Comparison of ENCODE assay signal across 2 cellular contexts in the genomic region with DNA sequence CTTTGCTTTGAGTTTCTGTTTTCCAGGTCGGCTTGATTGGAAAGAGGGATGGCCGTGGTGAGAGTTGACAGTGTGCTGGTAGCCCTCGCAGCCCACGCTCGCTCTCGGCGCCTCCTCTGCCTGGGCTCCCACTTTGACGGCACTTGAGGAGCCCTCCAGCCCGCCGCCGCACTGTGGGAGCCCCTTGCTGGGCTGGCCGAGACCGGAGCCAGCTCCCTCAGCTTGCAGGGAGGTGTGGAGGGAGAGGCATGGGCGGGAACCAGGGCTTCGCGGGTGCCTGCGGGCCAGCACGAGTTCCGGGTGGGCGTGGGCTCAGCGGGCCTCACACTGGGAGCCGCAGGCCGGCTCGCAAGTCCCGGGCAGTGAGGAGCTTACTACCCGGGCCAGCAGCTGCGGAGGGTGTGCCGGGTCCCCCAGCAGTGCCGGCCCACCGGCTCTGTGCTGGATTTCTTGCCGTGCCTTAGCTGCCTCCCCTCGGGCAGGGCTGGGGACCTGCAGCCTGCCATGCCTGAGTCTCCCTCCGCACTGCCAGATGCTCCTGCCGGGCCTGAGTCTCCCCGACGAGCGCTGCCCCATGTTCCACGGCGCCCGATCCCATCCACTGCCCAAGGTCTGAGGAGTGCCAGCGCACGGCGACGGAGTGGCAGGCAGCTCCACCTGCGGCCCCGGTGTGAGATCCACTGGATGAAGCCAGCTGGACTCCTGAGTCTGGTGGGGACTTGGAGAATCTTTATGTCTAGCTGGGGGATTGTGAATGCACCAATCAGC.
A peak's percentile ranks its signal among the peaks of the same experiment; 100 is the strongest.
TF ChIP-seq lines count a peak whose summit lies in the region.

No MANE protein-coding gene starts in this region.

TF ChIP-seq in K562, 482 proteins besides CTCF, POLR2A, EP300 and RAD21:
- TF ChIP-seq, protein P1, sequence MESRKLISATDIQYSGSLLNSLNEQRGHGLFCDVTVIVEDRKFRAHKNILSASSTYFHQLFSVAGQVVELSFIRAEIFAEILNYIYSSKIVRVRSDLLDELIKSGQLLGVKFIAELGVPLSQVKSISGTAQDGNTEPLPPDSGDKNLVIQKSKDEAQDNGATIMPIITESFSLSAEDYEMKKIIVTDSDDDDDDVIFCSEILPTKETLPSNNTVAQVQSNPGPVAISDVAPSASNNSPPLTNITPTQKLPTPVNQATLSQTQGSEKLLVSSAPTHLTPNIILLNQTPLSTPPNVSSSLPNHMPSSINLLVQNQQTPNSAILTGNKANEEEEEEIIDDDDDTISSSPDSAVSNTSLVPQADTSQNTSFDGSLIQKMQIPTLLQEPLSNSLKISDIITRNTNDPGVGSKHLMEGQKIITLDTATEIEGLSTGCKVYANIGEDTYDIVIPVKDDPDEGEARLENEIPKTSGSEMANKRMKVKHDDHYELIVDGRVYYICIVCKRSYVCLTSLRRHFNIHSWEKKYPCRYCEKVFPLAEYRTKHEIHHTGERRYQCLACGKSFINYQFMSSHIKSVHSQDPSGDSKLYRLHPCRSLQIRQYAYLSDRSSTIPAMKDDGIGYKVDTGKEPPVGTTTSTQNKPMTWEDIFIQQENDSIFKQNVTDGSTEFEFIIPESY (CRISPR knock-in tag; IDR thresholded peaks at IDR 0.05): peak; percentile 41; the same call in 1 of the 2 replicates
- TF ChIP-seq, protein P2, sequence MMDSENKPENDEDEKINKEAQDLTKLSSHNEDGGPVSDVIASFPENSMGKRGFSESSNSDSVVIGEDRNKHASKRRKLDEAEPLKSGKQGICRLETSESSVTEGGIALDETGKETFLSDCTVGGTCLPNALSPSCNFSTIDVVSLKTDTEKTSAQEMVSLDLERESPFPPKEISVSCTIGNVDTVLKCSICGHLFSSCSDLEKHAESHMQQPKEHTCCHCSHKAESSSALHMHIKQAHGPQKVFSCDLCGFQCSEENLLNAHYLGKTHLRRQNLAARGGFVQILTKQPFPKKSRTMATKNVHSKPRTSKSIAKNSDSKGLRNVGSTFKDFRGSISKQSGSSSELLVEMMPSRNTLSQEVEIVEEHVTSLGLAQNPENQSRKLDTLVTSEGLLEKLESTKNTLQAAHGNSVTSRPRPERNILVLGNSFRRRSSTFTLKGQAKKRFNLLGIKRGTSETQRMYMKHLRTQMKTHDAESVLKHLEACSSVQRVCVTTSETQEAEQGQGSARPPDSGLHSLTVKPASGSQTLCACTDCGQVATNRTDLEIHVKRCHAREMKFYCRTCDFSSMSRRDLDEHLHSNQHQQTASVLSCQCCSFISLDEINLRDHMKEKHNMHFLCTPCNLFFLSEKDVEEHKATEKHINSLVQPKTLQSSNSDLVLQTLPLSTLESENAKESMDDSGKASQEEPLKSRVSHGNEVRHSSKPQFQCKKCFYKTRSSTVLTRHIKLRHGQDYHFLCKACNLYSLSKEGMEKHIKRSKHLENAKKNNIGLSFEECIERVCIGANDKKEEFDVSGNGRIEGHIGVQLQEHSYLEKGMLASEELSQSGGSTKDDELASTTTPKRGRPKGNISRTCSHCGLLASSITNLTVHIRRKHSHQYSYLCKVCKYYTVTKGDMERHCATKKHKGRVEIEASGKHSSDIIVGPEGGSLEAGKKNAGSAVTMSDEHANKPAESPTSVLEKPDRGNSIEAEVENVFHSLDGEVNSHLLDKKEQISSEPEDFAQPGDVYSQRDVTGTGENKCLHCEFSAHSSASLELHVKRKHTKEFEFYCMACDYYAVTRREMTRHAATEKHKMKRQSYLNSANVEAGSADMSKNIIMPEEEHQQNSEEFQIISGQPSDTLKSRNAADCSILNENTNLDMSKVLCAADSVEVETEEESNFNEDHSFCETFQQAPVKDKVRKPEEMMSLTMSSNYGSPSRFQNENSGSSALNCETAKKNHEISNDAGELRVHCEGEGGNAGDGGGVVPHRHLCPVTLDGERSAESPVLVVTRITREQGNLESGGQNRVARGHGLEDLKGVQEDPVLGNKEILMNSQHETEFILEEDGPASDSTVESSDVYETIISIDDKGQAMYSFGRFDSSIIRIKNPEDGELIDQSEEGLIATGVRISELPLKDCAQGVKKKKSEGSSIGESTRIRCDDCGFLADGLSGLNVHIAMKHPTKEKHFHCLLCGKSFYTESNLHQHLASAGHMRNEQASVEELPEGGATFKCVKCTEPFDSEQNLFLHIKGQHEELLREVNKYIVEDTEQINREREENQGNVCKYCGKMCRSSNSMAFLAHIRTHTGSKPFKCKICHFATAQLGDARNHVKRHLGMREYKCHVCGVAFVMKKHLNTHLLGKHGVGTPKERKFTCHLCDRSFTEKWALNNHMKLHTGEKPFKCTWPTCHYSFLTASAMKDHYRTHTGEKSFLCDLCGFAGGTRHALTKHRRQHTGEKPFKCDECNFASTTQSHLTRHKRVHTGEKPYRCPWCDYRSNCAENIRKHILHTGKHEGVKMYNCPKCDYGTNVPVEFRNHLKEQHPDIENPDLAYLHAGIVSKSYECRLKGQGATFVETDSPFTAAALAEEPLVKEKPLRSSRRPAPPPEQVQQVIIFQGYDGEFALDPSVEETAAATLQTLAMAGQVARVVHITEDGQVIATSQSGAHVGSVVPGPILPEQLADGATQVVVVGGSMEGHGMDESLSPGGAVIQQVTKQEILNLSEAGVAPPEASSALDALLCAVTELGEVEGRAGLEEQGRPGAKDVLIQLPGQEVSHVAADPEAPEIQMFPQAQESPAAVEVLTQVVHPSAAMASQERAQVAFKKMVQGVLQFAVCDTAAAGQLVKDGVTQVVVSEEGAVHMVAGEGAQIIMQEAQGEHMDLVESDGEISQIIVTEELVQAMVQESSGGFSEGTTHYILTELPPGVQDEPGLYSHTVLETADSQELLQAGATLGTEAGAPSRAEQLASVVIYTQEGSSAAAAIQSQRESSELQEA (IDR thresholded peaks at IDR 0.05; ENCODE audit: low read depth): no peak

TF ChIP-seq in neural cell, 6 proteins besides CTCF, POLR2A, EP300 and RAD21 (continued from another document):
- TF ChIP-seq, protein P3, sequence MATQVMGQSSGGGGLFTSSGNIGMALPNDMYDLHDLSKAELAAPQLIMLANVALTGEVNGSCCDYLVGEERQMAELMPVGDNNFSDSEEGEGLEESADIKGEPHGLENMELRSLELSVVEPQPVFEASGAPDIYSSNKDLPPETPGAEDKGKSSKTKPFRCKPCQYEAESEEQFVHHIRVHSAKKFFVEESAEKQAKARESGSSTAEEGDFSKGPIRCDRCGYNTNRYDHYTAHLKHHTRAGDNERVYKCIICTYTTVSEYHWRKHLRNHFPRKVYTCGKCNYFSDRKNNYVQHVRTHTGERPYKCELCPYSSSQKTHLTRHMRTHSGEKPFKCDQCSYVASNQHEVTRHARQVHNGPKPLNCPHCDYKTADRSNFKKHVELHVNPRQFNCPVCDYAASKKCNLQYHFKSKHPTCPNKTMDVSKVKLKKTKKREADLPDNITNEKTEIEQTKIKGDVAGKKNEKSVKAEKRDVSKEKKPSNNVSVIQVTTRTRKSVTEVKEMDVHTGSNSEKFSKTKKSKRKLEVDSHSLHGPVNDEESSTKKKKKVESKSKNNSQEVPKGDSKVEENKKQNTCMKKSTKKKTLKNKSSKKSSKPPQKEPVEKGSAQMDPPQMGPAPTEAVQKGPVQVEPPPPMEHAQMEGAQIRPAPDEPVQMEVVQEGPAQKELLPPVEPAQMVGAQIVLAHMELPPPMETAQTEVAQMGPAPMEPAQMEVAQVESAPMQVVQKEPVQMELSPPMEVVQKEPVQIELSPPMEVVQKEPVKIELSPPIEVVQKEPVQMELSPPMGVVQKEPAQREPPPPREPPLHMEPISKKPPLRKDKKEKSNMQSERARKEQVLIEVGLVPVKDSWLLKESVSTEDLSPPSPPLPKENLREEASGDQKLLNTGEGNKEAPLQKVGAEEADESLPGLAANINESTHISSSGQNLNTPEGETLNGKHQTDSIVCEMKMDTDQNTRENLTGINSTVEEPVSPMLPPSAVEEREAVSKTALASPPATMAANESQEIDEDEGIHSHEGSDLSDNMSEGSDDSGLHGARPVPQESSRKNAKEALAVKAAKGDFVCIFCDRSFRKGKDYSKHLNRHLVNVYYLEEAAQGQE (IDR thresholded peaks at IDR 0.05; ENCODE audit: borderline replicate concordance): no peak
- no peak for TF ChIP-seq EZH2 (IDR thresholded peaks at IDR 0.05; ENCODE audit: borderline replicate concordance, insufficient read depth, low read length, poor library complexity, severe bottlenecking)
